ENCODE assay signal across 2 cellular contexts in the genomic region with DNA sequence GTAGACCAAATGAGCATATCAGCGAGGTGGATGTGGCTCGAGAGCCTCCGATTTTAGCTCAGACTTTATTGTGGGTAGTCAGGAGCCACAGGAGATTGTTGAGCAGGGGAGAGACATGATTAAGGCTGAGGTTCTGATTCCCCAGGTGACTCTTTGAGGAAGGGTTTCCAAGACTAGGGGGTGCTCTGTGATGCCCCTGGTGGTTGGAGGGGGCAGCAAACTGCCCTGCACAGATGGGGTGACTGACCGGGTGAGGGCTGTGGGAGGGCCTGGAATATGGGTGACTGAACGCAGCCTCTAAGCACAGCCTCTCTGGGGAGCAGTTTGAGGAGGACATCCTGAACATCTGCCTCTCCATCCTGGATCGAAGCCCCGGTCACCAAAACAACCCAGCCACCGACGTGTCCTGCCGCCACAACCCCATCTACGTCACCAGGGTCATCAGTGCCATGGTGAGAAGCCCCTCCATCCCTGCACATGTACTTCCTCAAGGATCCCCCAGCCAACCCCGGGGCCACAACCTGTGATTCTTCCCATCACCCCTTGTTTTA.
TF ChIP-seq lines count a peak whose summit lies in the region.

No MANE protein-coding gene starts in this region.

TF ChIP-seq in HCT116, 20 proteins besides CTCF, POLR2A, EP300 and RAD21:
- TF ChIP-seq, protein P1, sequence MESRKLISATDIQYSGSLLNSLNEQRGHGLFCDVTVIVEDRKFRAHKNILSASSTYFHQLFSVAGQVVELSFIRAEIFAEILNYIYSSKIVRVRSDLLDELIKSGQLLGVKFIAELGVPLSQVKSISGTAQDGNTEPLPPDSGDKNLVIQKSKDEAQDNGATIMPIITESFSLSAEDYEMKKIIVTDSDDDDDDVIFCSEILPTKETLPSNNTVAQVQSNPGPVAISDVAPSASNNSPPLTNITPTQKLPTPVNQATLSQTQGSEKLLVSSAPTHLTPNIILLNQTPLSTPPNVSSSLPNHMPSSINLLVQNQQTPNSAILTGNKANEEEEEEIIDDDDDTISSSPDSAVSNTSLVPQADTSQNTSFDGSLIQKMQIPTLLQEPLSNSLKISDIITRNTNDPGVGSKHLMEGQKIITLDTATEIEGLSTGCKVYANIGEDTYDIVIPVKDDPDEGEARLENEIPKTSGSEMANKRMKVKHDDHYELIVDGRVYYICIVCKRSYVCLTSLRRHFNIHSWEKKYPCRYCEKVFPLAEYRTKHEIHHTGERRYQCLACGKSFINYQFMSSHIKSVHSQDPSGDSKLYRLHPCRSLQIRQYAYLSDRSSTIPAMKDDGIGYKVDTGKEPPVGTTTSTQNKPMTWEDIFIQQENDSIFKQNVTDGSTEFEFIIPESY (IDR thresholded peaks at IDR 0.05; ENCODE audit: extremely low read depth, insufficient replicate concordance, low read length), result no peak
- TF ChIP-seq CEBPB (IDR thresholded peaks at IDR 0.05; ENCODE audit: low read depth), result no peak
- TF ChIP-seq FOSL1 (IDR thresholded peaks at IDR 0.05; ENCODE audit: low read depth), result no peak
- no peak for TF ChIP-seq EGR1 (IDR thresholded peaks at IDR 0.05; ENCODE audit: low read depth)
- TF ChIP-seq ELF1 (IDR thresholded peaks at IDR 0.05; ENCODE audit: borderline replicate concordance, low read depth), result no peak
- TF ChIP-seq ZFX (IDR thresholded peaks at IDR 0.05), result no peak
- no peak for TF ChIP-seq CBX3 (IDR thresholded peaks at IDR 0.05; ENCODE audit: low read depth)
- TF ChIP-seq, protein P2, sequence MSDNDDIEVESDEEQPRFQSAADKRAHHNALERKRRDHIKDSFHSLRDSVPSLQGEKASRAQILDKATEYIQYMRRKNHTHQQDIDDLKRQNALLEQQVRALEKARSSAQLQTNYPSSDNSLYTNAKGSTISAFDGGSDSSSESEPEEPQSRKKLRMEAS (IDR thresholded peaks at IDR 0.05), result no peak
- TF ChIP-seq, protein P3, sequence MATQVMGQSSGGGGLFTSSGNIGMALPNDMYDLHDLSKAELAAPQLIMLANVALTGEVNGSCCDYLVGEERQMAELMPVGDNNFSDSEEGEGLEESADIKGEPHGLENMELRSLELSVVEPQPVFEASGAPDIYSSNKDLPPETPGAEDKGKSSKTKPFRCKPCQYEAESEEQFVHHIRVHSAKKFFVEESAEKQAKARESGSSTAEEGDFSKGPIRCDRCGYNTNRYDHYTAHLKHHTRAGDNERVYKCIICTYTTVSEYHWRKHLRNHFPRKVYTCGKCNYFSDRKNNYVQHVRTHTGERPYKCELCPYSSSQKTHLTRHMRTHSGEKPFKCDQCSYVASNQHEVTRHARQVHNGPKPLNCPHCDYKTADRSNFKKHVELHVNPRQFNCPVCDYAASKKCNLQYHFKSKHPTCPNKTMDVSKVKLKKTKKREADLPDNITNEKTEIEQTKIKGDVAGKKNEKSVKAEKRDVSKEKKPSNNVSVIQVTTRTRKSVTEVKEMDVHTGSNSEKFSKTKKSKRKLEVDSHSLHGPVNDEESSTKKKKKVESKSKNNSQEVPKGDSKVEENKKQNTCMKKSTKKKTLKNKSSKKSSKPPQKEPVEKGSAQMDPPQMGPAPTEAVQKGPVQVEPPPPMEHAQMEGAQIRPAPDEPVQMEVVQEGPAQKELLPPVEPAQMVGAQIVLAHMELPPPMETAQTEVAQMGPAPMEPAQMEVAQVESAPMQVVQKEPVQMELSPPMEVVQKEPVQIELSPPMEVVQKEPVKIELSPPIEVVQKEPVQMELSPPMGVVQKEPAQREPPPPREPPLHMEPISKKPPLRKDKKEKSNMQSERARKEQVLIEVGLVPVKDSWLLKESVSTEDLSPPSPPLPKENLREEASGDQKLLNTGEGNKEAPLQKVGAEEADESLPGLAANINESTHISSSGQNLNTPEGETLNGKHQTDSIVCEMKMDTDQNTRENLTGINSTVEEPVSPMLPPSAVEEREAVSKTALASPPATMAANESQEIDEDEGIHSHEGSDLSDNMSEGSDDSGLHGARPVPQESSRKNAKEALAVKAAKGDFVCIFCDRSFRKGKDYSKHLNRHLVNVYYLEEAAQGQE (IDR thresholded peaks at IDR 0.05; ENCODE audit: low read depth), result no peak
- no peak for TF ChIP-seq JUND (IDR thresholded peaks at IDR 0.05)
- no peak for TF ChIP-seq SRF (IDR thresholded peaks at IDR 0.05; ENCODE audit: low read depth)
- no peak for TF ChIP-seq TCF7L2 (IDR thresholded peaks at IDR 0.05; ENCODE audit: borderline replicate concordance, extremely low read depth, insufficient read depth, insufficient read length)
- no peak for TF ChIP-seq SP1 (IDR thresholded peaks at IDR 0.05; ENCODE audit: low read depth)

TF ChIP-seq in K562, 482 proteins besides CTCF, POLR2A, EP300 and RAD21:
- no peak for TF ChIP-seq ZNF140 (CRISPR knock-in tag; IDR thresholded peaks at IDR 0.05)
- TF ChIP-seq, protein P4, sequence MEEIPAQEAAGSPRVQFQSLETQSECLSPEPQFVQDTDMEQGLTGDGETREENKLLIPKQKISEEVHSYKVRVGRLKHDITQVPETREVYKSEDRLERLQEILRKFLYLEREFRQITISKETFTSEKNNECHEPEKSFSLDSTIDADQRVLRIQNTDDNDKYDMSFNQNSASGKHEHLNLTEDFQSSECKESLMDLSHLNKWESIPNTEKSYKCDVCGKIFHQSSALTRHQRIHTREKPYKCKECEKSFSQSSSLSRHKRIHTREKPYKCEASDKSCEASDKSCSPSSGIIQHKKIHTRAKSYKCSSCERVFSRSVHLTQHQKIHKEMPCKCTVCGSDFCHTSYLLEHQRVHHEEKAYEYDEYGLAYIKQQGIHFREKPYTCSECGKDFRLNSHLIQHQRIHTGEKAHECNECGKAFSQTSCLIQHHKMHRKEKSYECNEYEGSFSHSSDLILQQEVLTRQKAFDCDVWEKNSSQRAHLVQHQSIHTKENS (CRISPR knock-in tag; IDR thresholded peaks at IDR 0.05), result no peak
- TF ChIP-seq ZNF217 (CRISPR knock-in tag; IDR thresholded peaks at IDR 0.05), result no peak
- no peak for TF ChIP-seq ZNF197 (CRISPR knock-in tag; IDR thresholded peaks at IDR 0.05; ENCODE audit: low read depth)
- no peak for TF ChIP-seq NFE2L1 (tag; IDR thresholded peaks at IDR 0.05; ENCODE audit: borderline replicate concordance, low read depth)
- TF ChIP-seq, protein P5, sequence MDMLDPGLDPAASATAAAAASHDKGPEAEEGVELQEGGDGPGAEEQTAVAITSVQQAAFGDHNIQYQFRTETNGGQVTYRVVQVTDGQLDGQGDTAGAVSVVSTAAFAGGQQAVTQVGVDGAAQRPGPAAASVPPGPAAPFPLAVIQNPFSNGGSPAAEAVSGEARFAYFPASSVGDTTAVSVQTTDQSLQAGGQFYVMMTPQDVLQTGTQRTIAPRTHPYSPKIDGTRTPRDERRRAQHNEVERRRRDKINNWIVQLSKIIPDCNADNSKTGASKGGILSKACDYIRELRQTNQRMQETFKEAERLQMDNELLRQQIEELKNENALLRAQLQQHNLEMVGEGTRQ (CRISPR knock-in tag; IDR thresholded peaks at IDR 0.05), result no peak
- TF ChIP-seq ZNF507 (tag; conservative IDR thresholded peaks at IDR 0.05), result no peak
- TF ChIP-seq PYGO2 (tag; IDR thresholded peaks at IDR 0.05), result no peak
- TF ChIP-seq ZFP1 (CRISPR knock-in tag; IDR thresholded peaks at IDR 0.05), result no peak
- no peak for TF ChIP-seq JUNB (CRISPR knock-in tag; conservative IDR thresholded peaks at IDR 0.05)
- TF ChIP-seq U2AF2 (optimal IDR thresholded peaks at IDR 0.05; ENCODE audit: low read depth, low read length), result no peak
- TF ChIP-seq COPS2 (conservative IDR thresholded peaks at IDR 0.05), result no peak
- TF ChIP-seq, protein P6, sequence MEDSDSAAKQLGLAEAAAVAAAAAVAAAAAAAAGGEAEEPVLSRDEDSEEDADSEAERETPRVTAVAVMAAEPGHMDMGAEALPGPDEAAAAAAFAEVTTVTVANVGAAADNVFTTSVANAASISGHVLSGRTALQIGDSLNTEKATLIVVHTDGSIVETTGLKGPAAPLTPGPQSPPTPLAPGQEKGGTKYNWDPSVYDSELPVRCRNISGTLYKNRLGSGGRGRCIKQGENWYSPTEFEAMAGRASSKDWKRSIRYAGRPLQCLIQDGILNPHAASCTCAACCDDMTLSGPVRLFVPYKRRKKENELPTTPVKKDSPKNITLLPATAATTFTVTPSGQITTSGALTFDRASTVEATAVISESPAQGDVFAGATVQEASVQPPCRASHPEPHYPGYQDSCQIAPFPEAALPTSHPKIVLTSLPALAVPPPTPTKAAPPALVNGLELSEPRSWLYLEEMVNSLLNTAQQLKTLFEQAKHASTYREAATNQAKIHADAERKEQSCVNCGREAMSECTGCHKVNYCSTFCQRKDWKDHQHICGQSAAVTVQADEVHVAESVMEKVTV (CRISPR knock-in tag; IDR thresholded peaks at IDR 0.05), result no peak
- TF ChIP-seq, protein P7, sequence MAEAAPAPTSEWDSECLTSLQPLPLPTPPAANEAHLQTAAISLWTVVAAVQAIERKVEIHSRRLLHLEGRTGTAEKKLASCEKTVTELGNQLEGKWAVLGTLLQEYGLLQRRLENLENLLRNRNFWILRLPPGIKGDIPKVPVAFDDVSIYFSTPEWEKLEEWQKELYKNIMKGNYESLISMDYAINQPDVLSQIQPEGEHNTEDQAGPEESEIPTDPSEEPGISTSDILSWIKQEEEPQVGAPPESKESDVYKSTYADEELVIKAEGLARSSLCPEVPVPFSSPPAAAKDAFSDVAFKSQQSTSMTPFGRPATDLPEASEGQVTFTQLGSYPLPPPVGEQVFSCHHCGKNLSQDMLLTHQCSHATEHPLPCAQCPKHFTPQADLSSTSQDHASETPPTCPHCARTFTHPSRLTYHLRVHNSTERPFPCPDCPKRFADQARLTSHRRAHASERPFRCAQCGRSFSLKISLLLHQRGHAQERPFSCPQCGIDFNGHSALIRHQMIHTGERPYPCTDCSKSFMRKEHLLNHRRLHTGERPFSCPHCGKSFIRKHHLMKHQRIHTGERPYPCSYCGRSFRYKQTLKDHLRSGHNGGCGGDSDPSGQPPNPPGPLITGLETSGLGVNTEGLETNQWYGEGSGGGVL (CRISPR knock-in tag; IDR thresholded peaks at IDR 0.05), result no peak
